Comparison of ENCODE assay signal across 8 cellular contexts in genomic region chr2:112482309-112483046, GRCh38.
DNase-seq lines count a peak whose midpoint lies in the region; ATAC-seq and TF ChIP-seq lines count a peak whose summit lies in the region.

No MANE protein-coding gene starts in this region.

- H3K4me2 ChIP-seq in KMS-11, result peak overlapping the region; percentile 66

- no peaks in the 10 kb centered on the region for H3K27me3 ChIP-seq in KMS-11 (ENCODE audit: insufficient read depth, low read depth)

- no peak for TF ChIP-seq CTCF in KMS-11 (conservative IDR thresholded peaks at IDR 0.05; ENCODE audit: low read depth, low read length)

- H3K36me3 ChIP-seq in KMS-11 (ENCODE audit: insufficient read depth), result no peaks in the 10 kb centered on the region

- peak; percentile 10 for ATAC-seq in GM21381 (IDR thresholded peaks at IDR 0.05; ENCODE audit: unreplicated experiment)
- no peak for ATAC-seq in GM19463 (IDR thresholded peaks at IDR 0.05; ENCODE audit: unreplicated experiment)

- H3K4me1 ChIP-seq in KMS-11 (ENCODE audit: low read depth, poor library complexity, severe bottlenecking), result peaks cover 12% of the 10 kb centered on the region

- H4K20me1 ChIP-seq in KMS-11 (ENCODE audit: insufficient read depth), result no peaks in the 10 kb centered on the region

- peak overlapping the region; percentile 69 for H2AFZ ChIP-seq in KMS-11 (ENCODE audit: low read depth)

- H3K27ac ChIP-seq in KMS-11 (peak overlapping the region; percentile 44), cingulate gyrus (ENCODE audit: low read depth, low read length) (peak overlapping the region; percentile 72)

- H3K79me2 ChIP-seq in KMS-11 (ENCODE audit: insufficient read depth, low read depth), result no peaks in the 10 kb centered on the region

- peak overlapping the region; percentile 50 for H3K9ac ChIP-seq in KMS-11

- no peak overlapping the region for H3K4me3 ChIP-seq in KMS-11 (IDR thresholded peaks at IDR 0.05; ENCODE audit: insufficient read depth, low read depth, low read length)

- DNase-seq in COLO829 (ENCODE audit: low spot score), result peak; percentile 31
- DNase-seq in activated CD4-positive, CD25-positive, alpha-beta regulatory T cell treated with anti-CD3 and anti-CD28 coated beads, Interleukin-2, amount 50 U/mL, for 72 hours, result peak; percentile 46
- peak; percentile 79 for DNase-seq in left kidney (ENCODE audit: low read depth, low spot score)
- DNase-seq in stimulated activated CD4-positive, alpha-beta T cell treated with anti-CD3 and anti-CD28 coated beads, Interleukin-4, amount 100 ng/mL, for 1 hour, result peak; percentile 52
